Comparison of ENCODE assay signal across 30 cellular contexts in the genomic region with DNA sequence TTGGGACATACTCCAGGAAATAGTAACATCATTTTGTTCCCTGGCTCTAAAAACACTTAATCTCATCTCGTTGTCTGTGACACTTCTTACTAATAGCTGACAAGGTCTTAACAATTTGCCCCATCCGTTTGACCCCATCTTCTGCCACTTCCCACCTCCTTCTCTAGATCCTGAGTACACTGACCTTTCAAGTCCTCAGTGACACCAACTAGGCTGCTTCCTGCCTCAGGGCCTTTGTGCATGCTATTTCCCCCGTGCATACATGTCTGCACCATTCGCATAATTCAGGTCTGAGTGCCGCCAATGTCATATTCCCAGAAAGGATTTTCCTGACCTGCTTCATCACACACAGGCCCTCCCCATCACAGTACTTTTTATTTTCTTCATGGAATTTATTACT.
"Had no signal": no experiment of that assay in that cellular context is flagged by ENCODE, and none has a peak within 500 bp of the region (broad histone marks: within the 10 kb centered on the region; RNA-seq: fewer than 3 reads in every experiment).

No MANE protein-coding gene starts in this region.

- H3K36me3 Mint-ChIP-seq: activated CD8-positive, alpha-beta memory T cell treated with anti-CD3 and anti-CD28 coated beads, Interleukin-2, amount 10 ng/mL, durations not matched to agents 7 days and 5 days; activated naive CD8-positive, alpha-beta T cell treated with anti-CD3 and anti-CD28 coated beads for 36 hours; natural killer cell treated with Interleukin-12 subunit alpha and Interleukin-12 subunit beta and Interleukin-15 and Interleukin-18, amount 100 ng/mL, for 72 hours; stimulated activated effector memory CD8-positive, alpha-beta T cell treated with anti-CD3 and anti-CD28 coated beads, Interleukin-12 subunit alpha, Interleukin-12 subunit beta, amount 100 ng/mL, for 72 hours had no signal

- DNase-seq: activated CD4-positive, alpha-beta T cell treated with anti-CD3 and anti-CD28 coated beads for 1 hour; activated CD8-positive, alpha-beta memory T cell treated with anti-CD3 and anti-CD28 coated beads, Interleukin-2, amount 10 ng/mL, durations not matched to agents 7 days and 5 days; activated CD8-positive, alpha-beta T cell treated with anti-CD3 and anti-CD28 coated beads, Interleukin-2, amount 10 ng/mL, durations not matched to agents 7 days and 5 days; activated naive CD4-positive, alpha-beta T cell; activated naive CD8-positive, alpha-beta T cell treated with anti-CD3 and anti-CD28 coated beads for 36 hours; activated T-cell treated with anti-CD3 and anti-CD28 coated beads for 4 hours; activated T-cell treated with anti-CD3 and anti-CD28 coated beads, Interleukin-2, amount 50 U/mL, for 72 hours; adrenal gland; aorta; body of pancreas; colonic mucosa; dorsolateral prefrontal cortex; effector memory CD4-positive, alpha-beta T cell; gastrocnemius medialis; glutamatergic neuron; islet precursor cell; left ventricle myocardium inferior; mucosa of descending colon; ovary; stimulated activated CD4-positive, alpha-beta T cell treated with anti-CD3 and anti-CD28 coated beads, Interleukin-4, amount 100 ng/mL, for 24 hours; substantia nigra; T-helper 17 cell; T1000; upper lobe of left lung; WERI-Rb-1 had no signal

- H3K36me3 ChIP-seq: adrenal gland, colonic mucosa, gastrocnemius medialis, left ventricle myocardium inferior, ovary, upper lobe of left lung, WERI-Rb-1 had no signal

- H3K4me1 Mint-ChIP-seq: stimulated activated effector memory CD8-positive, alpha-beta T cell treated with anti-CD3 and anti-CD28 coated beads, Interleukin-12 subunit alpha, Interleukin-12 subunit beta, amount 100 ng/mL, for 72 hours had no signal

- H3K4me3 ChIP-seq: adrenal gland, body of pancreas, colonic mucosa, dorsolateral prefrontal cortex, gastrocnemius medialis, left ventricle myocardium inferior, mucosa of descending colon, ovary, skin epidermis, upper lobe of left lung had no signal

- H3K9me3 ChIP-seq: adrenal gland, body of pancreas, colonic mucosa, gastrocnemius medialis, left ventricle myocardium inferior, mucosa of descending colon, ovary, upper lobe of left lung had no signal

- H3K9me3 Mint-ChIP-seq: activated naive CD8-positive, alpha-beta T cell treated with anti-CD3 and anti-CD28 coated beads for 36 hours; activated T-cell treated with anti-CD3 and anti-CD28 coated beads, Interleukin-2, amount 50 U/mL, for 72 hours; natural killer cell treated with Interleukin-12 subunit alpha and Interleukin-12 subunit beta and Interleukin-15 and Interleukin-18, amount 100 ng/mL, for 72 hours; stimulated activated effector memory CD8-positive, alpha-beta T cell treated with anti-CD3 and anti-CD28 coated beads, Interleukin-12 subunit alpha, Interleukin-12 subunit beta, amount 100 ng/mL, for 72 hours; stimulated activated naive CD8-positive, alpha-beta T cell treated with anti-CD3 and anti-CD28 coated beads, Interleukin-15, Interleukin-2, amounts not matched to agents 100 ng/mL and 50 ng/mL, for 24 hours had no signal

- H3K27ac Mint-ChIP-seq: activated CD8-positive, alpha-beta memory T cell treated with anti-CD3 and anti-CD28 coated beads, Interleukin-2, amount 10 ng/mL, durations not matched to agents 7 days and 5 days; activated CD8-positive, alpha-beta T cell treated with anti-CD3 and anti-CD28 coated beads, Interleukin-2, amount 10 ng/mL, durations not matched to agents 7 days and 5 days; activated naive CD8-positive, alpha-beta T cell treated with anti-CD3 and anti-CD28 coated beads for 36 hours; activated T-cell treated with anti-CD3 and anti-CD28 coated beads, Interleukin-2, amount 50 U/mL, for 72 hours; natural killer cell treated with Interleukin-12 subunit alpha and Interleukin-12 subunit beta and Interleukin-15 and Interleukin-18, amount 100 ng/mL, for 72 hours; progenitor cell of endocrine pancreas; stimulated activated effector memory CD8-positive, alpha-beta T cell treated with anti-CD3 and anti-CD28 coated beads, Interleukin-12 subunit alpha, Interleukin-12 subunit beta, amount 100 ng/mL, for 72 hours; stimulated activated naive CD8-positive, alpha-beta T cell treated with anti-CD3 and anti-CD28 coated beads, Interleukin-15, Interleukin-2, amounts not matched to agents 100 ng/mL and 50 ng/mL, for 24 hours; T-helper 17 cell had no signal

- H3K27me3 Mint-ChIP-seq: activated naive CD8-positive, alpha-beta T cell treated with anti-CD3 and anti-CD28 coated beads for 36 hours; natural killer cell treated with Interleukin-12 subunit alpha and Interleukin-12 subunit beta and Interleukin-15 and Interleukin-18, amount 100 ng/mL, for 72 hours; stimulated activated naive CD8-positive, alpha-beta T cell treated with anti-CD3 and anti-CD28 coated beads, Interleukin-15, Interleukin-2, amounts not matched to agents 100 ng/mL and 50 ng/mL, for 24 hours had no signal

- H3K4me1 ChIP-seq: adrenal gland, body of pancreas, colonic mucosa, gastrocnemius medialis, left ventricle myocardium inferior, upper lobe of left lung had no signal

- H3K27ac ChIP-seq: adrenal gland, body of pancreas, colonic mucosa, dorsolateral prefrontal cortex, gastrocnemius medialis, left ventricle myocardium inferior, ovary, skin epidermis, upper lobe of left lung, WERI-Rb-1 had no signal

- H3K27me3 ChIP-seq: colonic mucosa, ovary, upper lobe of left lung had no signal

- H3K4me3 Mint-ChIP-seq: activated CD8-positive, alpha-beta memory T cell treated with anti-CD3 and anti-CD28 coated beads, Interleukin-2, amount 10 ng/mL, durations not matched to agents 7 days and 5 days; activated CD8-positive, alpha-beta T cell treated with anti-CD3 and anti-CD28 coated beads, Interleukin-2, amount 10 ng/mL, durations not matched to agents 7 days and 5 days; activated naive CD8-positive, alpha-beta T cell treated with anti-CD3 and anti-CD28 coated beads for 36 hours; activated T-cell treated with anti-CD3 and anti-CD28 coated beads, Interleukin-2, amount 50 U/mL, for 72 hours; natural killer cell treated with Interleukin-12 subunit alpha and Interleukin-12 subunit beta and Interleukin-15 and Interleukin-18, amount 100 ng/mL, for 72 hours; stimulated activated effector memory CD8-positive, alpha-beta T cell treated with anti-CD3 and anti-CD28 coated beads, Interleukin-12 subunit alpha, Interleukin-12 subunit beta, amount 100 ng/mL, for 72 hours; stimulated activated naive CD8-positive, alpha-beta T cell treated with anti-CD3 and anti-CD28 coated beads, Interleukin-15, Interleukin-2, amounts not matched to agents 100 ng/mL and 50 ng/mL, for 24 hours; T-helper 17 cell had no signal
